Comparison of ENCODE assay signal across 12 cellular contexts in the genomic region with DNA sequence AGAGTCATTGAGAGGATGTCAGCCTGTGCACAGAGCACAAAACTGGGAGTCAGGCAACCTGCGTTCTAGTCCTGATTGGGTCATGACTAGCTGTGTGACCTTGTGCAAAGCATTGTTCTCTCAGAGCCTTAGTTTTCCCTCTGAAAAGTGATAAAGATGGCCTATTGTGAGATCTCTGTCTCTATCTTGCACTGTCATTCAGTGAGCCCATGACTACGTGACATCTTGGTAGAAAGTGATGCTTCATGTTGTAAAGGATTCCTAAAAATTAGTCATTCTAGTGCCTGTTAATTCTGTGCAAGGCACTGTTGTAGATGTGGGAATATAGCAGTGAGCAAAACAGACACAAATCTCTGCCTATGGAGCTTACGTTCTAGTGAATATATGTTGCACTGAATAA. TPM values are rescaled to one million over a fixed set of nuclear protein-coding genes. Genes with fewer than 3 reads are reported as not detected.
DNase-seq lines count a peak whose midpoint lies in the region; ATAC-seq and TF ChIP-seq lines count a peak whose summit lies in the region.
"Had no signal": no experiment of that assay in that cellular context is flagged by ENCODE, and none has a peak within 500 bp of the region (broad histone marks: within the 10 kb centered on the region; RNA-seq: fewer than 3 reads in every experiment).

No MANE protein-coding gene starts in this region.

- H3K4me3 ChIP-seq in retinal pigment epithelial cell (ENCODE audit: low read length) (peak overlapping the region; percentile 80), prostate gland (no peak overlapping the region)
- H3K4me3 ChIP-seq: psoas muscle had no signal

- intact Hi-C loops in prostate gland (cut with DNase I) (loop anchor here (10.0 kb wide), 1 partner anchor 166 kb away; no protein-coding TSS in a partner anchor), left cardiac atrium (cut with DNase I) (no loop called here)
- intact Hi-C loops in activated CD4-positive, alpha-beta memory T cell treated with anti-CD3 and anti-CD28 coated beads for 36 hours (cut with micrococcal nuclease) = loop anchor here (10.0 kb wide), 3 partner anchors 264 to 894 kb away; a partner anchor contains a TSS

- POLR2A ChIA-PET in T-cell (lab: Charles Lee) = interaction anchor here in 1 of 2 donors (0.6 kb wide), 1 partner anchor 366 kb away, joined by 6 read pairs; no protein-coding TSS in a partner anchor
- POLR2A ChIA-PET in activated CD4-positive, alpha-beta memory T cell treated with anti-CD3 and anti-CD28 coated beads for 36 hours (lab: Charles Lee) = no interaction called here

- no peaks in the 10 kb centered on the region for H3K36me3 ChIP-seq in prostate gland

- peaks cover 35% of the 10 kb centered on the region for H3K4me1 Mint-ChIP-seq in T-helper 2 cell treated with Interferon-gamma antibody and Interleukin-4, amounts not matched to agents 5 μg/mL and 100 μg/mL, for 36 hours (ENCODE audit: low read depth)
- peaks cover 25 to 47% (median 33%) of the 10 kb centered on the region in 3 donors for H3K4me1 Mint-ChIP-seq in T-cell
- H3K4me1 Mint-ChIP-seq in activated CD4-positive, alpha-beta memory T cell treated with anti-CD3 and anti-CD28 coated beads for 36 hours (ENCODE audit: low read depth) = peaks cover 29% of the 10 kb centered on the region

- H3K27ac ChIP-seq in prostate gland = no peak overlapping the region
- H3K27ac ChIP-seq: psoas muscle had no signal

- WGBS in prostate gland = 62% methylated on average over 3 of the region's 3 CpGs

- CTCF ChIA-PET in T-cell (lab: Charles Lee) = interaction anchor here (0.6 to 0.7 kb wide), 2 partner anchors 17 to 39 kb away, joined by 4 read pairs; no protein-coding TSS in a partner anchor
- CTCF ChIA-PET in activated CD4-positive, alpha-beta memory T cell treated with anti-CD3 and anti-CD28 coated beads for 36 hours (lab: Charles Lee) = no interaction called here

- ATAC-seq in T-cell (replicated peaks in 1 of 4) = no peak
- no peak for ATAC-seq in left cardiac atrium
- ATAC-seq: psoas muscle, Right ventricle myocardium inferior had no signal

- H3K27me3 Mint-ChIP-seq in T-helper 2 cell treated with Interferon-gamma antibody and Interleukin-4, amounts not matched to agents 5 μg/mL and 100 μg/mL, for 36 hours (ENCODE audit: low read depth) = peaks cover 20% of the 10 kb centered on the region
- peaks cover 0 to 4% of the 10 kb centered on the region in 2 donors for H3K27me3 Mint-ChIP-seq in T-cell
- peaks cover 2% of the 10 kb centered on the region for H3K27me3 Mint-ChIP-seq in activated CD4-positive, alpha-beta memory T cell treated with anti-CD3 and anti-CD28 coated beads for 36 hours

- H3K4me3 Mint-ChIP-seq in T-helper 2 cell treated with Interferon-gamma antibody and Interleukin-4, amounts not matched to agents 5 μg/mL and 100 μg/mL, for 36 hours = peak overlapping the region; percentile 62
- peak overlapping the region in 2 of 3 donors; percentile 80 to 82 for H3K4me3 Mint-ChIP-seq in T-cell
- H3K4me3 Mint-ChIP-seq in activated CD4-positive, alpha-beta memory T cell treated with anti-CD3 and anti-CD28 coated beads for 36 hours = no peak overlapping the region

- H3K27ac Mint-ChIP-seq in T-helper 2 cell treated with Interferon-gamma antibody and Interleukin-4, amounts not matched to agents 5 μg/mL and 100 μg/mL, for 36 hours = no peak overlapping the region
- H3K27ac Mint-ChIP-seq in T-cell = no peak overlapping the region
- H3K27ac Mint-ChIP-seq in activated CD4-positive, alpha-beta memory T cell treated with anti-CD3 and anti-CD28 coated beads for 36 hours = no peak overlapping the region

- DNase-seq in T-helper 2 cell treated with Interferon-gamma antibody and Interleukin-4, amounts not matched to agents 5 μg/mL and 100 μg/mL, for 36 hours (ENCODE audit: low spot score) = no peak
- DNase-seq in T-helper 2 cell (no peak), T-cell (no peak), fibroblast of peridontal ligament (ENCODE audit: extremely low read depth) (peak; percentile 30), retinal pigment epithelial cell (ENCODE audit: low read depth) (no peak), prostate gland (ENCODE audit: low spot score) (no peak), left cardiac atrium (no peak)
- no peak for DNase-seq in activated CD4-positive, alpha-beta memory T cell treated with anti-CD3 and anti-CD28 coated beads for 36 hours
- DNase-seq: activated CD4-positive, alpha-beta T cell treated with anti-CD3 and anti-CD28 coated beads, Interleukin-2, amount 50 U/mL, for 4 hours; NCI-H1092 treated with DMSO at 0.1 percent for 48 hours; psoas muscle had no signal

- peaks cover 23% of the 10 kb centered on the region for H3K36me3 Mint-ChIP-seq in T-helper 2 cell treated with Interferon-gamma antibody and Interleukin-4, amounts not matched to agents 5 μg/mL and 100 μg/mL, for 36 hours (ENCODE audit: low read depth)
- H3K36me3 Mint-ChIP-seq in T-cell = peaks cover 17% of the 10 kb centered on the region
- H3K36me3 Mint-ChIP-seq in activated CD4-positive, alpha-beta memory T cell treated with anti-CD3 and anti-CD28 coated beads for 36 hours = peaks cover 14% of the 10 kb centered on the region

- TF ChIP-seq CTCF in retinal pigment epithelial cell (conservative IDR thresholded peaks at IDR 0.05; ENCODE audit: low read depth, low read length) (no peak), prostate gland (IDR thresholded peaks at IDR 0.05) (no peak)

- no peaks in the 10 kb centered on the region for H3K9me3 Mint-ChIP-seq in T-helper 2 cell treated with Interferon-gamma antibody and Interleukin-4, amounts not matched to agents 5 μg/mL and 100 μg/mL, for 36 hours
- H3K9me3 Mint-ChIP-seq in T-cell = no peaks in the 10 kb centered on the region
- H3K9me3 Mint-ChIP-seq in activated CD4-positive, alpha-beta memory T cell treated with anti-CD3 and anti-CD28 coated beads for 36 hours = no peaks in the 10 kb centered on the region

- no peaks in the 10 kb centered on the region for H3K9me3 ChIP-seq in prostate gland
- H3K9me3 ChIP-seq: psoas muscle had no signal

- H3K27me3 ChIP-seq in prostate gland (replicated peaks; ENCODE audit: insufficient read depth) = no peaks in the 10 kb centered on the region

- H3K4me1 ChIP-seq in prostate gland (replicated peaks) = no peaks in the 10 kb centered on the region
- H3K4me1 ChIP-seq: psoas muscle had no signal

- TF ChIP-seq POLR2A in prostate gland (IDR thresholded peaks at IDR 0.05) = no peak

RNA-seq across cellular contexts. Expression of a gene that starts 2.5 kb away (rescaled TPM):
- total RNA-seq in T-cell = 10 to 100 TPM; 11.7 to 15.8 (median 13.4) TPM
- total RNA-seq in prostate gland = 100 to 1,000 TPM; 156 to 171 TPM
- 10 to 100 TPM; 39.7 to 50.2 TPM for total RNA-seq in left cardiac atrium
- 10 to 100 TPM; 29.0 to 29.4 TPM for total RNA-seq in activated CD4-positive, alpha-beta memory T cell treated with anti-CD3 and anti-CD28 coated beads for 36 hours

Comparison
In these comparisons a context has a peak if more than half of its experiments do, and no peak if none do; other contexts are left out.
1. intact Hi-C loops: an anchor here in prostate gland (10.0 kb wide) and activated CD4-positive, alpha-beta memory T cell treated with anti-CD3 and anti-CD28 coated beads for 36 hours (10.0 kb wide); none called in left cardiac atrium.